23 cellular contexts compared by ENCODE assay signal in the genomic region with DNA sequence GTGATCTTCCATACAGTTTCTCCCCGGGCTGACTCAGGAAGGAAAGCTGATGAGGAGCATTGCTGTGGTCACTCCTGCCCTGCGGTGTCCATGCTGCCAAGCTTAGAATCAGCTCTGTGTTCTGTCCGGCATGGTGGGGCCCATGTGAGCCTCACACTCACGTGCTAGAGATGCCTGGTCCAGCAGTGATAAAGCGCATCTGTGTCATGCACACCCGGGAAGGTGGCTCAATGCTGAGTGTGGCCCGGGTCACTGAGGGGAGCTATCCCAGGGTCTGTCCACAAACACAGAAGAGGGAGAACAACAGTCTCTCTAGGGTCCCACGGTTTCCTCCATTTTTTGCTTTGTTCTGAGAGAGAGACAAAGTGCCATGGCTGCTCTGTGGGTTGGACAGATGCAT. TPM values are rescaled to one million over a fixed set of nuclear protein-coding genes. Genes with fewer than 3 reads are reported as not detected.
A peak's percentile ranks its signal among the peaks of the same experiment; 100 is the strongest.
DNase-seq lines count a peak whose midpoint lies in the region; ATAC-seq, FAIRE-seq and TF ChIP-seq lines count a peak whose summit lies in the region.
"Had no signal": no experiment of that assay in that cellular context is flagged by ENCODE, and none has a peak within 500 bp of the region (broad histone marks: within the 10 kb centered on the region; RNA-seq: fewer than 3 reads in every experiment).

No MANE protein-coding gene starts in this region.

- no peak for FAIRE-seq in kidney (lab: Jason Lieb, UNC)

- H3K9ac ChIP-seq in BLaER1 (no peak overlapping the region), kidney (ENCODE audit: low read length in 2 of 2) (no peak overlapping the region)
- H3K9ac ChIP-seq: KMS-11 had no signal

- H3K27me3 ChIP-seq in BLaER1: no peaks in the 10 kb centered on the region
- peaks cover 0 to 11% (median 0%) of the 10 kb centered on the region in 7 donors for H3K27me3 ChIP-seq in spleen (replicated peaks in 1 of 7)
- H3K27me3 ChIP-seq in left lung: peaks cover 0 to 25% of the 10 kb centered on the region in 2 donors
- H3K27me3 ChIP-seq: SJCRH30 had no signal

- peaks cover 98% of the 10 kb centered on the region for H3K4me1 Mint-ChIP-seq in activated B cell treated with CpG ODN at 0.5 μM for 24 hours

- no peaks in the 10 kb centered on the region for H4K20me1 ChIP-seq in BLaER1

- H3K4me3 Mint-ChIP-seq in activated B cell treated with CpG ODN at 0.5 μM for 24 hours: no peak overlapping the region
- H3K4me3 Mint-ChIP-seq: CD8-positive, alpha-beta T cell had no signal

- ATAC-seq in activated B cell treated with CpG ODN at 0.5 μM for 24 hours (ENCODE audit: low read depth): no peak
- ATAC-seq in left lung: no peak
- ATAC-seq: CD8-positive, alpha-beta T cell; HCT116; Right ventricle myocardium inferior; SK-N-SH treated with all-trans-retinoic acid at 6 μM for 48 hours had no signal

- CTCF ChIA-PET in activated B cell treated with CpG ODN at 0.5 μM for 24 hours (lab: Charles Lee): no interaction called here

- H3K4me1 ChIP-seq in BLaER1: peaks cover 94% of the 10 kb centered on the region
- no peaks in the 10 kb centered on the region for H3K4me1 ChIP-seq in kidney (ENCODE audit: control insufficient read depth in 1 of 2, insufficient read depth in 1 of 2, low read depth in 1 of 2, low read length in 2 of 2)
- H3K4me1 ChIP-seq in spleen: peaks cover 0 to 92% (median 41%) of the 10 kb centered on the region in 6 donors
- peaks cover 0 to 8% of the 10 kb centered on the region in 2 donors for H3K4me1 ChIP-seq in left lung
- H3K4me1 ChIP-seq: SJCRH30 had no signal

- no peaks in the 10 kb centered on the region for H3K27me3 Mint-ChIP-seq in activated B cell treated with CpG ODN at 0.5 μM for 24 hours

- H3K4me3 ChIP-seq in BLaER1 (no peak overlapping the region), kidney (ENCODE audit: low read length in 2 of 2) (no peak overlapping the region), spleen (no peak overlapping the region), left lung (no peak overlapping the region)
- H3K4me3 ChIP-seq: PC-9, SJCRH30 had no signal

- TF ChIP-seq CTCF in activated B cell treated with CpG ODN at 0.5 μM for 24 hours (IDR thresholded peaks at IDR 0.05) (no peak), kidney (IDR thresholded peaks at IDR 0.05; ENCODE audit: borderline replicate concordance, extremely low read depth, insufficient read depth) (no peak), spleen (IDR thresholded peaks at IDR 0.05 in 8 of 11, conservative IDR thresholded peaks at IDR 0.05 in 3 of 11) (no peak), left lung (IDR thresholded peaks at IDR 0.05) (no peak)

- POLR2A ChIA-PET in activated B cell treated with CpG ODN at 0.5 μM for 24 hours (lab: Charles Lee): interaction anchor here (1.5 to 1.7 kb wide), 2 partner anchors 10 to 421 kb away, joined by 3 to 7 read pairs; no protein-coding TSS in a partner anchor

- intact Hi-C loops in activated B cell treated with CpG ODN at 0.5 μM for 24 hours (cut with micrococcal nuclease) (no loop called here), kidney (cut with DNase I) (no loop called here), spleen (cut with DNase I; ENCODE audit: low total_unique reads) (no loop called here), left lung (cut with DNase I) (no loop called here)

- whole genome bisulfite sequencing in spleen, 5 donors: 78 to 92% (median 88%) methylated on average over 8 of the region's 8 CpGs

- H3K27ac Mint-ChIP-seq in activated B cell treated with CpG ODN at 0.5 μM for 24 hours: peak overlapping the region; percentile 92
- H3K27ac Mint-ChIP-seq: CD8-positive, alpha-beta T cell had no signal

- no peak for TF ChIP-seq POLR2A in spleen (IDR thresholded peaks at IDR 0.05)

- peak overlapping the region; percentile 87 for H3K4me2 ChIP-seq in BLaER1
- H3K4me2 ChIP-seq: KMS-11, PC-9 had no signal

- no peak for DNase-seq in activated B cell treated with CpG ODN at 0.5 μM for 24 hours
- peak; percentile 51 for DNase-seq in kidney
- DNase-seq in spleen: peak; percentile 69
- no peak for DNase-seq in GM03348 (ENCODE audit: low spot score)
- no peak for DNase-seq in stimulated activated CD4-positive, alpha-beta T cell treated with anti-CD3 and anti-CD28 coated beads, Interleukin-2, amount 100 ng/mL, for 24 hours
- DNase-seq in left lung: no peak
- DNase-seq: C1 segment of cervical spinal cord; CD8-positive, alpha-beta T cell; DMS79 treated with DMSO at 0.1 percent for 48 hours; MM.1S; NCI-H2029 treated with DMSO at 0.1 percent for 48 hours; NCI-H526 treated with DMSO at 0.1 percent for 48 hours; PC-9; SJCRH30 had no signal

- no peaks in the 10 kb centered on the region for H3K9me3 Mint-ChIP-seq in activated B cell treated with CpG ODN at 0.5 μM for 24 hours
- H3K9me3 Mint-ChIP-seq: CD8-positive, alpha-beta T cell had no signal

- H3K9me3 ChIP-seq in BLaER1: peaks cover 6% of the 10 kb centered on the region
- no peaks in the 10 kb centered on the region for H3K9me3 ChIP-seq in kidney (ENCODE audit: control insufficient read depth in 1 of 2, low read length in 2 of 2)
- peaks cover 0 to 4% (median 0%) of the 10 kb centered on the region in 8 donors for H3K9me3 ChIP-seq in spleen
- no peaks in the 10 kb centered on the region for H3K9me3 ChIP-seq in left lung
- H3K9me3 ChIP-seq: SJCRH30 had no signal

- no peaks in the 10 kb centered on the region for H3K36me3 ChIP-seq in BLaER1
- no peaks in the 10 kb centered on the region for H3K36me3 ChIP-seq in kidney (ENCODE audit: control insufficient read depth in 1 of 2, insufficient read depth in 2 of 2, low read length in 2 of 2)
- H3K36me3 ChIP-seq in spleen: peaks cover 0 to 17% (median 0%) of the 10 kb centered on the region in 6 donors
- peaks cover 0 to 1% of the 10 kb centered on the region in 2 donors for H3K36me3 ChIP-seq in left lung
- H3K36me3 ChIP-seq: SJCRH30 had no signal

- H3K36me3 Mint-ChIP-seq in activated B cell treated with CpG ODN at 0.5 μM for 24 hours (ENCODE audit: low read depth): peaks cover 64% of the 10 kb centered on the region
- H3K36me3 Mint-ChIP-seq: CD8-positive, alpha-beta T cell had no signal

- peak overlapping the region; percentile 73; the same call in 1 of the 2 replicates for H3K27ac ChIP-seq in BLaER1
- no peak overlapping the region for H3K27ac ChIP-seq in kidney (ENCODE audit: low read depth in 2 of 2, low read length in 2 of 2)
- H3K27ac ChIP-seq in spleen: peak overlapping the region in 1 of 8 donors; percentile 62
- H3K27ac ChIP-seq in left lung: no peak overlapping the region
- H3K27ac ChIP-seq: KMS-11, PC-9, SJCRH30 had no signal

RNA-seq across cellular contexts. Expression of gene LILRB1, which starts 3.5 kb away (rescaled TPM):
- total RNA-seq in activated B cell treated with CpG ODN at 0.5 μM for 24 hours (142 and 171 TPM in 2 replicates), kidney (10.9 TPM), spleen (100 to 1,000 TPM in 6 of 7 donors, 10 to 100 TPM in 1; 66.2 to 249 (median 166) TPM), left lung (10 to 100 TPM; 10.9 to 47.3 TPM)
- polyA plus RNA-seq in kidney (ENCODE audit: insufficient read depth, low read depth, low replicate concordance) (0.41 TPM), spleen (10 to 100 TPM; 23.5 to 56.4 (median 43.0) TPM)
- total RNA-seq: A172, H4, NCI-H460, PC-9, RPMI7951, SJCRH30 had no signal

RNA-seq across cellular contexts. Expression of gene LILRA1, which starts 33.3 kb away (rescaled TPM):
- total RNA-seq in activated B cell treated with CpG ODN at 0.5 μM for 24 hours: 0.11 and 0.15 TPM in 2 replicates
- total RNA-seq in kidney: 2.2 TPM
- 0.43 TPM for polyA plus RNA-seq in kidney (ENCODE audit: insufficient read depth, low read depth, low replicate concordance)
- 10 to 100 TPM; 34.4 to 65.0 (median 37.2) TPM for total RNA-seq in spleen
- polyA plus RNA-seq in spleen: 10 to 100 TPM in 1 of 3 donors, 1 to 10 TPM in 2; 3.4 to 17.2 (median 8.0) TPM
- 10 to 100 TPM in 1 of 2 donors, 1 to 10 TPM in 1; 1.8 to 13.5 TPM for total RNA-seq in left lung
- total RNA-seq: A172; CD8-positive, alpha-beta T cell; H4; NCI-H460; PC-9; RPMI7951; SJCRH30 had no signal

RNA-seq across cellular contexts. Expression of gene LILRB4, which starts 36.0 kb away (rescaled TPM):
- 0.76 and 1.4 TPM in 2 replicates for total RNA-seq in activated B cell treated with CpG ODN at 0.5 μM for 24 hours
- 9.9 TPM for total RNA-seq in kidney
- 1.8 TPM for polyA plus RNA-seq in kidney (ENCODE audit: insufficient read depth, low read depth, low replicate concordance)
- 10 to 100 TPM; 16.4 to 40.3 (median 33.4) TPM for total RNA-seq in spleen
- 10 to 100 TPM; 11.2 to 16.6 (median 12.0) TPM for polyA plus RNA-seq in spleen
- total RNA-seq in left lung: 10 to 100 TPM; 16.5 to 44.4 TPM
- total RNA-seq: A172, H4, NCI-H460, PC-9, RPMI7951, SJCRH30 had no signal

RNA-seq across cellular contexts. Expression of gene LILRA2, which starts 53.2 kb away (rescaled TPM):
- 0.22 TPM in 1 of 2 replicates, not detected in the other for total RNA-seq in activated B cell treated with CpG ODN at 0.5 μM for 24 hours
- total RNA-seq in kidney: 4.2 TPM
- 2.1 TPM for polyA plus RNA-seq in kidney (ENCODE audit: insufficient read depth, low read depth, low replicate concordance)
- total RNA-seq in spleen: 10 to 100 TPM; 39.2 to 77.8 (median 54.0) TPM
- 10 to 100 TPM in 2 of 3 donors, 1 to 10 TPM in 1; 7.2 to 28.2 (median 12.6) TPM for polyA plus RNA-seq in spleen
- 10 to 100 TPM in 1 of 2 donors, 1 to 10 TPM in 1; 6.2 to 39.7 TPM for total RNA-seq in left lung
- total RNA-seq: A172; CD8-positive, alpha-beta T cell; H4; NCI-H460; PC-9; RPMI7951; SJCRH30 had no signal

Comparison
In these comparisons a context has a peak if more than half of its experiments do, and no peak if none do; other contexts are left out.
1. DNase-seq: peak in kidney (single experiment) and spleen (single experiment); none in activated B cell treated with CpG ODN at 0.5 μM for 24 hours (single experiment), GM03348 (single experiment), stimulated activated CD4-positive, alpha-beta T cell treated with anti-CD3 and anti-CD28 coated beads, Interleukin-2, amount 100 ng/mL, for 24 hours (0 of 2) and left lung (0 of 2).